ENCODE assay signal across 19 cellular contexts in genomic region chr18:63101811-63102210, GRCh38.
A peak's percentile ranks its signal among the peaks of the same experiment; 100 is the strongest.
DNase-seq lines count a peak whose midpoint lies in the region; ATAC-seq, FAIRE-seq and TF ChIP-seq lines count a peak whose summit lies in the region.
"Had no signal": no experiment of that assay in that cellular context is flagged by ENCODE, and none has a peak within 500 bp of the region (broad histone marks: within the 10 kb centered on the region; RNA-seq: fewer than 3 reads in every experiment).

No MANE protein-coding gene starts in this region.

- no peak overlapping the region for H3K9ac ChIP-seq in K562 (ENCODE audit: insufficient read depth in 1 of 2, low read depth in 2 of 2, low read length in 2 of 2)

- TF ChIP-seq RAD21 in K562 (CRISPR knock-in tag; conservative IDR thresholded peaks at IDR 0.05 in 1 of 2, IDR thresholded peaks at IDR 0.05 in 1 of 2) = no peak

- H3K27me3 Mint-ChIP-seq in activated naive CD4-positive, alpha-beta T cell treated with anti-CD3 and anti-CD28 coated beads, Interleukin-2, amount 10 ng/mL, durations not matched to agents 7 days and 5 days = peaks cover 16% of the 10 kb centered on the region
- peaks cover 19% of the 10 kb centered on the region for H3K27me3 Mint-ChIP-seq in nephron progenitor cell (ENCODE audit: low read depth, poor library complexity)

- peaks cover 9% of the 10 kb centered on the region for H3K4me1 ChIP-seq in HEK293 (ENCODE audit: control insufficient read depth, insufficient read depth, low read length)
- no peaks in the 10 kb centered on the region for H3K4me1 ChIP-seq in K562 (replicated peaks in 1 of 2; ENCODE audit: control insufficient read depth in 2 of 2, insufficient read depth in 2 of 2, low read length in 2 of 2)

- H3K4me3 ChIP-seq in HEK293 (ENCODE audit: low read depth, low read length) (no peak overlapping the region), K562 (no peak overlapping the region)
- H3K4me3 ChIP-seq: HAP-1 had no signal

- peaks cover 10% of the 10 kb centered on the region for H3K9me3 Mint-ChIP-seq in activated naive CD4-positive, alpha-beta T cell treated with anti-CD3 and anti-CD28 coated beads, Interleukin-2, amount 10 ng/mL, durations not matched to agents 7 days and 5 days
- peaks cover 10% of the 10 kb centered on the region for H3K9me3 Mint-ChIP-seq in nephron progenitor cell
- H3K9me3 Mint-ChIP-seq: IgD-negative memory B cell had no signal

- TF ChIP-seq CTCF in HEK293 (tag by site-specific recombination; IDR thresholded peaks at IDR 0.05) (no peak), K562 (IDR thresholded peaks at IDR 0.05 in 2 of 3, conservative IDR thresholded peaks at IDR 0.05 in 1 of 3; ENCODE audit: insufficient read depth in 2 of 3, low read depth in 1 of 3, low read length in 3 of 3) (no peak), nephron progenitor cell (IDR thresholded peaks at IDR 0.05) (no peak)

- BruUV-seq in K562 (replicated peaks; lab: Mats Ljungman, UMichigan) = no TSS peak

- peaks cover 13% of the 10 kb centered on the region for H3K36me3 Mint-ChIP-seq in activated naive CD4-positive, alpha-beta T cell treated with anti-CD3 and anti-CD28 coated beads, Interleukin-2, amount 10 ng/mL, durations not matched to agents 7 days and 5 days
- peaks cover 5% of the 10 kb centered on the region for H3K36me3 Mint-ChIP-seq in nephron progenitor cell (ENCODE audit: low read depth)
- H3K36me3 Mint-ChIP-seq: IgD-negative memory B cell had no signal

- intact Hi-C loops in K562 (cut with micrococcal nuclease) = no loop called here

- H3K27ac ChIP-seq in HEK293 (ENCODE audit: extremely low read depth, low read depth, low read length) = no peak overlapping the region
- no peak overlapping the region for H3K27ac ChIP-seq in K562 (ENCODE audit: extremely low read depth, low read depth, low read length)
- H3K27ac ChIP-seq: C4-2B had no signal

- H2AFZ ChIP-seq in K562 (ENCODE audit: low read depth, low read length) = no peak overlapping the region

- no peak for FAIRE-seq in K562 (lab: Jason Lieb, UNC)
- FAIRE-seq: D721Med, RCC 7860 had no signal

- H3K27me3 ChIP-seq in K562 (ENCODE audit: control insufficient read depth in 2 of 2, insufficient read depth in 2 of 2, low read length in 2 of 2) = peaks cover 2 to 60% of the 10 kb centered on the region in 2 experiments; a peak in 3 of 5 replicates

- peak; percentile 32 for DNase-seq in activated naive CD4-positive, alpha-beta T cell treated with anti-CD3 and anti-CD28 coated beads, Interleukin-2, amount 10 ng/mL, durations not matched to agents 7 days and 5 days
- DNase-seq in activated naive CD4-positive, alpha-beta T cell treated with Interleukin-2 at 50 U/mL for 16 hours = no peak
- DNase-seq in K562 (ENCODE audit: extremely low read depth in 1 of 4, low spot score in 3 of 4) = no peak
- DNase-seq in nephron progenitor cell = no peak
- DNase-seq in iPS-NIHi11 (ENCODE audit: low spot score) = no peak
- DNase-seq in NOMO-1 treated with dmso at 0.1 percent for 144 hours (lab: John Stamatoyannopoulos, UW; ENCODE audit: unreplicated experiment) = no peak
- DNase-seq: NCI-H1105 treated with DMSO at 0.1 percent for 48 hours; NCI-H1694; NCI-H2081 treated with DMSO at 0.1 percent for 48 hours; NCI-H748 treated with DMSO at 0.1 percent for 48 hours; NK-92 treated with Interleukin-12 subunit alpha and Interleukin-12 subunit beta, amount 100 ng/mL, for 24 hours had no signal

- 2% methylated on average over 15 of the region's 16 CpGs for WGBS in K562 (ENCODE audit: insufficient coverage, low coverage, missing lambda C conversion rate)

- peaks cover 81% of the 10 kb centered on the region for H3K4me1 Mint-ChIP-seq in activated naive CD4-positive, alpha-beta T cell treated with anti-CD3 and anti-CD28 coated beads, Interleukin-2, amount 10 ng/mL, durations not matched to agents 7 days and 5 days
- peaks cover 66% of the 10 kb centered on the region for H3K4me1 Mint-ChIP-seq in nephron progenitor cell

- peak overlapping the region; percentile 74 for H3K27ac Mint-ChIP-seq in activated naive CD4-positive, alpha-beta T cell treated with anti-CD3 and anti-CD28 coated beads, Interleukin-2, amount 10 ng/mL, durations not matched to agents 7 days and 5 days
- H3K27ac Mint-ChIP-seq in nephron progenitor cell = peak overlapping the region; percentile 77

- TF ChIP-seq EP300 in K562 (IDR thresholded peaks at IDR 0.05; ENCODE audit: low read length) = no peak

- H3K9me3 ChIP-seq in HEK293 (ENCODE audit: control insufficient read depth, insufficient read depth, low read depth, low read length) (no peaks in the 10 kb centered on the region), K562 (replicated peaks; ENCODE audit: control insufficient read depth, insufficient read depth, low read depth, low read length) (no peaks in the 10 kb centered on the region)
- H3K9me3 ChIP-seq: HAP-1 had no signal

- CTCF ChIA-PET in activated naive CD4-positive, alpha-beta T cell treated with anti-CD3 and anti-CD28 coated beads, Interleukin-2, amount 10 ng/mL, durations not matched to agents 7 days and 5 days (lab: Charles Lee) = interaction anchor here (1.3 kb wide), 1 partner anchor 222 kb away, joined by 3 read pairs; no protein-coding TSS in a partner anchor
- CTCF ChIA-PET in HEK293 (lab: Yijun Ruan, JAX) (no interaction called here), K562 (lab: Yijun Ruan, JAX; ENCODE audit: low intra/inter-chr PET ratio) (no interaction called here)

- in situ Hi-C loops in K562 (cut with MboI) = no loop called here

- H3K4me2 ChIP-seq in K562 (ENCODE audit: insufficient read depth, low read length) = no peak overlapping the region

- H4K20me1 ChIP-seq in K562 (replicated peaks; ENCODE audit: control insufficient read depth, insufficient read depth, low read length) = no peaks in the 10 kb centered on the region; the same call in 1 of the 2 replicates

- peak overlapping the region; percentile 6 for H3K4me3 Mint-ChIP-seq in activated naive CD4-positive, alpha-beta T cell treated with anti-CD3 and anti-CD28 coated beads, Interleukin-2, amount 10 ng/mL, durations not matched to agents 7 days and 5 days
- no peak overlapping the region for H3K4me3 Mint-ChIP-seq in nephron progenitor cell
- H3K4me3 Mint-ChIP-seq: IgD-negative memory B cell had no signal

- POLR2A ChIA-PET in HEK293 (lab: Yijun Ruan, JAX) = no interaction called here
- POLR2A ChIA-PET in K562 (lab: Yijun Ruan, JAX) = no interaction called here

- H3K79me2 ChIP-seq in K562 (ENCODE audit: control insufficient read depth, insufficient read depth, low read length) = no peaks in the 10 kb centered on the region

- H3K36me3 ChIP-seq in HEK293 (ENCODE audit: control insufficient read depth in 2 of 2, insufficient read depth in 1 of 2, low read length in 2 of 2) = no peaks in the 10 kb centered on the region
- H3K36me3 ChIP-seq in K562 (ENCODE audit: control insufficient read depth, insufficient read depth, low read length) = no peaks in the 10 kb centered on the region
- H3K36me3 ChIP-seq: HAP-1 had no signal

- TF ChIP-seq POLR2A in K562 (conservative IDR thresholded peaks at IDR 0.05) = no peak

- no peaks in the 10 kb centered on the region for H3K9me1 ChIP-seq in K562 (ENCODE audit: control insufficient read depth, insufficient read depth, low read length)

- ATAC-seq in K562 = peak; percentile 49; the same call in 2 of the 3 replicates
- no peak for ATAC-seq in HG03095 (IDR thresholded peaks at IDR 0.05; ENCODE audit: unreplicated experiment)
- ATAC-seq: Right ventricle myocardium inferior had no signal

TF ChIP-seq in HEK293, 187 proteins besides CTCF, POLR2A, EP300 and RAD21 (continues in another document):
- TF ChIP-seq SCRT2 (tag by site-specific recombination; IDR thresholded peaks at IDR 0.05) (0 out of 2 replicates have a peak, but pooled peaks have one; percentile 10), SP2 (tag by site-specific recombination; IDR thresholded peaks at IDR 0.05) (no peak), ZBTB6 (tag by site-specific recombination; IDR thresholded peaks at IDR 0.05) (no peak)

TF ChIP-seq in K562, 482 proteins besides CTCF, POLR2A, EP300 and RAD21 (continues in another document):
- TF ChIP-seq TCF7 (IDR thresholded peaks at IDR 0.05; ENCODE audit: borderline replicate concordance) (no peak), CBX3 (IDR thresholded peaks at IDR 0.05; ENCODE audit: borderline replicate concordance in 1 of 2, low read length in 2 of 2) (no peak), FOXA3 (CRISPR knock-in tag; conservative IDR thresholded peaks at IDR 0.05 in 1 of 2, IDR thresholded peaks at IDR 0.05 in 1 of 2) (no peak), GTF2E2 (tag; IDR thresholded peaks at IDR 0.05) (no peak), NR3C1 (CRISPR knock-in tag; IDR thresholded peaks at IDR 0.05) (no peak), KAT8 (IDR thresholded peaks at IDR 0.05; ENCODE audit: low read depth) (no peak), NBN (IDR thresholded peaks at IDR 0.05; ENCODE audit: low read depth) (no peak), ASH1L (IDR thresholded peaks at IDR 0.05; ENCODE audit: borderline replicate concordance, low read depth, partially characterized antibody) (no peak), HDAC1 (IDR thresholded peaks at IDR 0.05) (no peak)
- TF ChIP-seq, protein P1, sequence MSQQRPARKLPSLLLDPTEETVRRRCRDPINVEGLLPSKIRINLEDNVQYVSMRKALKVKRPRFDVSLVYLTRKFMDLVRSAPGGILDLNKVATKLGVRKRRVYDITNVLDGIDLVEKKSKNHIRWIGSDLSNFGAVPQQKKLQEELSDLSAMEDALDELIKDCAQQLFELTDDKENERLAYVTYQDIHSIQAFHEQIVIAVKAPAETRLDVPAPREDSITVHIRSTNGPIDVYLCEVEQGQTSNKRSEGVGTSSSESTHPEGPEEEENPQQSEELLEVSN (IDR thresholded peaks at IDR 0.05; ENCODE audit: borderline replicate concordance in 1 of 2, extremely low read depth in 1 of 2, insufficient read depth in 1 of 2, insufficient read length in 1 of 2, low read depth in 1 of 2, low read length in 1 of 2, poor library complexity in 1 of 2, severe bottlenecking in 1 of 2) = no peak
